ENCODE assay signal across 11 cellular contexts in genomic region chr3:33299395-33300081, GRCh38. TPM values are rescaled to one million over a fixed set of nuclear protein-coding genes. Genes with fewer than 3 reads are reported as not detected.
A peak's percentile ranks its signal among the peaks of the same experiment; 100 is the strongest.
DNase-seq lines count a peak whose midpoint lies in the region; ATAC-seq and TF ChIP-seq lines count a peak whose summit lies in the region.
"Had no signal": no experiment of that assay in that cellular context is flagged by ENCODE, and none has a peak within 500 bp of the region (broad histone marks: within the 10 kb centered on the region; RNA-seq: fewer than 3 reads in every experiment).

No MANE protein-coding gene starts in this region.

- H3K4me3 ChIP-seq in SJCRH30 (no peak overlapping the region), fibroblast of the aortic adventitia (ENCODE audit: low read depth, low read length) (no peak overlapping the region), GM23338 (no peak overlapping the region)
- H3K4me3 ChIP-seq: lung had no signal

- no peaks in the 10 kb centered on the region for H3K36me3 Mint-ChIP-seq in GM23338 (ENCODE audit: low read depth)

- no peaks in the 10 kb centered on the region for H3K9me3 ChIP-seq in SJCRH30 (replicated peaks)

- H2AFZ ChIP-seq in GM23338 = no peak overlapping the region

- no peaks in the 10 kb centered on the region for H3K4me1 Mint-ChIP-seq in GM23338

- no peaks in the 10 kb centered on the region for H3K4me1 ChIP-seq in SJCRH30
- no peaks in the 10 kb centered on the region for H3K4me1 ChIP-seq in GM23338 (ENCODE audit: insufficient read depth)

- H3K9me3 Mint-ChIP-seq in GM23338 = no peaks in the 10 kb centered on the region
- H3K9me3 Mint-ChIP-seq: T-helper 2 cell treated with Interferon-gamma antibody and Interleukin-4, amounts not matched to agents 5 μg/mL and 100 μg/mL, for 36 hours had no signal

- H3K27me3 Mint-ChIP-seq in GM23338 (ENCODE audit: insufficient read depth, low read depth, poor library complexity) = no peaks in the 10 kb centered on the region

- no peaks in the 10 kb centered on the region for H3F3A ChIP-seq in GM23338 (replicated peaks; ENCODE audit: low read depth)

- no peak overlapping the region for H3K4me3 Mint-ChIP-seq in GM23338
- H3K4me3 Mint-ChIP-seq: T-helper 2 cell treated with Interferon-gamma antibody and Interleukin-4, amounts not matched to agents 5 μg/mL and 100 μg/mL, for 36 hours had no signal

- H4K20me1 ChIP-seq in GM23338 (replicated peaks; ENCODE audit: insufficient read depth) = no peaks in the 10 kb centered on the region

- no peak for TF ChIP-seq POLR2A in erythroblast (IDR thresholded peaks at IDR 0.05; ENCODE audit: low read length)

- H3K36me3 ChIP-seq in SJCRH30 (no peaks in the 10 kb centered on the region), GM23338 (ENCODE audit: insufficient read depth) (no peaks in the 10 kb centered on the region)

- no peak overlapping the region for H3K4me2 ChIP-seq in GM23338

- no peaks in the 10 kb centered on the region for H3K9me2 ChIP-seq in GM23338 (ENCODE audit: insufficient read depth)

- no peaks in the 10 kb centered on the region for H3K79me2 ChIP-seq in GM23338 (replicated peaks; ENCODE audit: insufficient read depth)

- DNase-seq in GM04503 (ENCODE audit: low read depth) (peak; percentile 77), SJCRH30 (peak in 1 of 2 experiments; percentile 3), fibroblast of the aortic adventitia (ENCODE audit: low read depth) (peak; percentile 56), stromal cell of bone marrow (ENCODE audit: low read depth) (peak; percentile 84), erythroblast (lab: John Stamatoyannopoulos, UW) (no peak), GM23338 (ENCODE audit: low spot score) (no peak), cerebellum (ENCODE audit: low spot score) (no peak)
- no peak for DNase-seq in stimulated activated naive CD8-positive, alpha-beta T cell treated with anti-CD3 and anti-CD28 coated beads, Interleukin-15, Interleukin-2, amounts not matched to agents 100 U/mL and 50 U/mL, for 24 hours
- DNase-seq: anterior cingulate cortex had no signal

- no peak for ATAC-seq in stimulated activated naive CD8-positive, alpha-beta T cell treated with anti-CD3 and anti-CD28 coated beads, Interleukin-15, Interleukin-2, amounts not matched to agents 100 U/mL and 50 U/mL, for 24 hours
- no peak for ATAC-seq in GM23338

- TF ChIP-seq CTCF in fibroblast of the aortic adventitia (IDR thresholded peaks at IDR 0.05; ENCODE audit: insufficient read depth, low read length) (no peak), GM23338 (conservative IDR thresholded peaks at IDR 0.05; ENCODE audit: low read depth in 2 of 2) (0 out of 4 replicates have a peak, but pooled peaks of 1 of the 2 experiments have one; percentile 7)

- H3K27ac Mint-ChIP-seq in GM23338 = no peak overlapping the region
- H3K27ac Mint-ChIP-seq: T-helper 2 cell treated with Interferon-gamma antibody and Interleukin-4, amounts not matched to agents 5 μg/mL and 100 μg/mL, for 36 hours had no signal

- H3K27me3 ChIP-seq in SJCRH30 (no peaks in the 10 kb centered on the region), GM23338 (ENCODE audit: insufficient read depth) (no peaks in the 10 kb centered on the region)

- peak overlapping the region; percentile 47 for H3K27ac ChIP-seq in SJCRH30
- no peak overlapping the region for H3K27ac ChIP-seq in GM23338 (ENCODE audit: low read depth)

TF ChIP-seq in GM23338, 12 proteins besides CTCF, POLR2A, EP300 and RAD21:
- TF ChIP-seq STAT1 (IDR thresholded peaks at IDR 0.05; ENCODE audit: unreplicated experiment) = no peak
- TF ChIP-seq JUNB (IDR thresholded peaks at IDR 0.05; ENCODE audit: unreplicated experiment) = no peak
- TF ChIP-seq POLR2AphosphoS5 (IDR thresholded peaks at IDR 0.05; ENCODE audit: low read depth) = no peak
- no peak for TF ChIP-seq EZH2 (IDR thresholded peaks at IDR 0.05; ENCODE audit: low read depth, unreplicated experiment)
- TF ChIP-seq NANOG (IDR thresholded peaks at IDR 0.05; ENCODE audit: borderline replicate concordance) = no peak

RNA-seq across cellular contexts. Expression of gene FBXL2, which starts 22.3 kb away (rescaled TPM):
- 4.0 and 4.8 TPM in 2 replicates for total RNA-seq in SJCRH30 (2014; rRNA removed; shearing (Covaris generic))
- 5.1 and 9.7 TPM in 2 replicates for total RNA-seq in fibroblast of the aortic adventitia (ENCODE audit: low replicate concordance)
- total RNA-seq in GM23338 (2014; rRNA removed; shearing (Covaris generic)) = 4.4 and 5.7 TPM in 2 replicates
- 2.1 and 2.8 TPM in 2 replicates for polyA plus RNA-seq in GM23338 (2016; fragmentation: Nextera tagmentation; extraction: Ambion mirVana)
- total RNA-seq in cerebellum = 62.3 TPM

Comparison
In these comparisons a context has a peak if more than half of its experiments do, and no peak if none do; other contexts are left out.
1. DNase-seq: peak in GM04503 (single experiment), fibroblast of the aortic adventitia (single experiment) and stromal cell of bone marrow (single experiment); none in erythroblast (0 of 2), stimulated activated naive CD8-positive, alpha-beta T cell treated with anti-CD3 and anti-CD28 coated beads, Interleukin-15, Interleukin-2, amounts not matched to agents 100 U/mL and 50 U/mL, for 24 hours (single experiment), GM23338 (single experiment) and cerebellum (single experiment).